In genomic region chr4:48262484-48262883, GRCh38 we compare ENCODE assay signal across 22 cellular contexts.
"Had no signal": no experiment of that assay in that cellular context is flagged by ENCODE, and none has a peak within 500 bp of the region (broad histone marks: within the 10 kb centered on the region; RNA-seq: fewer than 3 reads in every experiment).

No MANE protein-coding gene starts in this region.

- ATAC-seq: natural killer cell; stimulated activated effector memory CD8-positive, alpha-beta T cell treated with anti-CD3 and anti-CD28 coated beads, Interleukin-12 subunit alpha, Interleukin-12 subunit beta, amount 100 ng/mL, for 72 hours had no signal

- FAIRE-seq: pancreas had no signal

- H3K4me1 ChIP-seq: left ventricle myocardium inferior, neural progenitor cell, pancreas, prostate gland, suprapubic skin, tibial artery, uterus had no signal

- H3K9me3 ChIP-seq: left ventricle myocardium inferior, pancreas, prostate gland, spleen, suprapubic skin, thoracic aorta, tibial artery, uterus had no signal

- H3K4me3 ChIP-seq: left ventricle myocardium inferior, lung, neural progenitor cell, pancreas, prostate gland, spleen, suprapubic skin, thoracic aorta, tibial artery, uterus had no signal

- H2AFZ ChIP-seq: neural progenitor cell had no signal

- H3K27me3 ChIP-seq: pancreas, spleen, suprapubic skin, tibial artery, uterus had no signal

- H3K36me3 ChIP-seq: left ventricle myocardium inferior, neural progenitor cell, pancreas, prostate gland, spleen, suprapubic skin, thoracic aorta, tibial artery, uterus had no signal

- H3K4me2 ChIP-seq: neural progenitor cell had no signal

- H3K27ac ChIP-seq: left ventricle myocardium inferior, neural progenitor cell, pancreas, prostate gland, suprapubic skin, thoracic aorta, tibial artery, uterus had no signal

- H3K9ac ChIP-seq: neural progenitor cell had no signal

- DNase-seq: islet precursor cell; left ventricle myocardium inferior; mesendoderm; naive B cell; natural killer cell; nephron progenitor cell; pancreas; posterior cingulate gyrus; retina; right cardiac atrium; small intestine; spleen; stimulated activated CD4-positive, alpha-beta T cell treated with anti-CD3 and anti-CD28 coated beads, Interleukin-4, amount 100 ng/mL, for 24 hours; stimulated activated naive CD4-positive, alpha-beta T cell; uterus had no signal
